In genomic region chr12:49272790-49273725, GRCh38 we compare ENCODE assay signal across 20 cellular contexts. TPM values are rescaled to one million over a fixed set of nuclear protein-coding genes. Genes with fewer than 3 reads are reported as not detected.
"Had no signal": no experiment of that assay in that cellular context is flagged by ENCODE, and none has a peak within 500 bp of the region (broad histone marks: within the 10 kb centered on the region; RNA-seq: fewer than 3 reads in every experiment).

No MANE protein-coding gene starts in this region.

- H3K4me1 ChIP-seq: gastrocnemius medialis had no signal

- FAIRE-seq: astrocyte, small intestine had no signal

- DNase-seq: activated CD4-positive, alpha-beta T cell treated with anti-CD3 and anti-CD28 coated beads, Interleukin-2, amount 10 ng/mL, durations not matched to agents 7 days and 5 days; activated gamma-delta T cell; dermis blood vessel endothelial cell; gastrocnemius medialis; heart left ventricle; immature natural killer cell; nephron progenitor cell; right cardiac atrium; small intestine; stimulated activated CD4-positive, alpha-beta T cell treated with anti-CD3 and anti-CD28 coated beads, Interleukin-4, amount 100 ng/mL, for 4 hours; stimulated activated CD8-positive, alpha-beta memory T cell treated with anti-CD3 and anti-CD28 coated beads, Interleukin-4, amount 100 ng/mL, for 48 hours; stimulated activated naive CD4-positive, alpha-beta T cell treated with Interleukin-2 at 50 U/mL for 16 hours; substantia nigra; transverse colon had no signal

- H3K4me3 ChIP-seq: gastrocnemius medialis, heart left ventricle, transverse colon had no signal

- H3K9me3 Mint-ChIP-seq: activated CD4-positive, alpha-beta T cell treated with anti-CD3 and anti-CD28 coated beads, Interleukin-2, amount 10 ng/mL, durations not matched to agents 7 days and 5 days; immature natural killer cell; mesothelial cell of epicardium; nephron progenitor cell had no signal

- H3K27me3 ChIP-seq: gastrocnemius medialis, heart left ventricle, transverse colon had no signal

- H3K9me3 ChIP-seq: gastrocnemius medialis, heart left ventricle, transverse colon had no signal

- ATAC-seq: gastrocnemius medialis, heart left ventricle, right cardiac atrium had no signal

- H3K27me3 Mint-ChIP-seq: activated CD4-positive, alpha-beta T cell treated with anti-CD3 and anti-CD28 coated beads, Interleukin-2, amount 10 ng/mL, durations not matched to agents 7 days and 5 days had no signal

- H3K27ac ChIP-seq: gastrocnemius medialis, heart left ventricle, transverse colon had no signal

- H3K27ac Mint-ChIP-seq: activated CD4-positive, alpha-beta T cell treated with anti-CD3 and anti-CD28 coated beads, Interleukin-2, amount 10 ng/mL, durations not matched to agents 7 days and 5 days; immature natural killer cell; mesothelial cell of epicardium; nephron progenitor cell; progenitor cell of endocrine pancreas had no signal

- H3K4me3 Mint-ChIP-seq: activated CD4-positive, alpha-beta T cell treated with anti-CD3 and anti-CD28 coated beads, Interleukin-2, amount 10 ng/mL, durations not matched to agents 7 days and 5 days; immature natural killer cell; mesothelial cell of epicardium; nephron progenitor cell had no signal

RNA-seq across cellular contexts. Expression of gene PRPH, which starts 21.9 kb away (rescaled TPM):
- total RNA-seq: activated CD4-positive, alpha-beta T cell treated with anti-CD3 and anti-CD28 coated beads, Interleukin-2, amount 10 ng/mL, durations not matched to agents 7 days and 5 days; activated CD8-positive, alpha-beta memory T cell treated with anti-CD3 and anti-CD28 coated beads for 36 hours; astrocyte; chondrocyte; dermis blood vessel endothelial cell; epithelial cell of proximal tubule; gastrocnemius medialis had no signal
- polyA plus RNA-seq: immature natural killer cell had no signal
